ENCODE assay signal across 25 cellular contexts in the genomic region with DNA sequence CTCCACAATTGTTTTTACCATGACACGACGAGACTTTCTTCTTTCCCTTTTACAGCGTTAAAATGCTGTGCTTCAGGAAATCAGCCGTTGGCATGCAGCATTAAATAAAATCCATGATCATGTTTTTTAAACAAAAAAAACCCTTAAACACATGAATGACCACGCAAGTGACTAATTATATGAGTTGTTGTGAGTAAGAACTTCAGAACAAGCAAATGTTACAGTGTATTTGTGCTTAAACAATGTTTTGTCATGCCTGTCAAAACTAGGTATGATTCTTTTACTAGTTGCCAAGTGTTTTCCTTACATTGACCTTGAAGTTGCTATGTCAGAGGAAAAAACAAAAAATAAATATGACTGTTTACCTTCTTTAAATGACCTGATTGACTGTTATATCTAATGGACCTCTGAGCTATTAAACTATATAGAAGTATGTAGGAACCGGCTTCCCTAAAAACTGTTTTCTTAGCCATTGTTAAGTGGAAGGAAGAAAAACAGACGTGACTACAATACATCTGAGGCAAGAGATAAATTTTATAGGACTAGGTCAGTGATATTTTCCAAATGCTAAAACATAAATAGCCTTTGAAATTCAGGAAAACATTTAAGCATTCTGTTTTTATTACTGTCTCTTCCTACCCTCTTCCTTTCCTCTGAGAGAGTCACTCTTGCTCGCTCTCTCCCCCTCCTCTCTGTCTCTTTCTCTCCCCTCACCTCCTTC.
DNase-seq lines count a peak whose midpoint lies in the region; ATAC-seq, FAIRE-seq and TF ChIP-seq lines count a peak whose summit lies in the region.
"Had no signal": no experiment of that assay in that cellular context is flagged by ENCODE, and none has a peak within 500 bp of the region (broad histone marks: within the 10 kb centered on the region; RNA-seq: fewer than 3 reads in every experiment).

No MANE protein-coding gene starts in this region.

- H2AFZ ChIP-seq in fibroblast of lung (ENCODE audit: low read length): no peak overlapping the region
- no peak overlapping the region for H2AFZ ChIP-seq in trophoblast cell (ENCODE audit: insufficient read depth, low read length, poor library complexity)

- H4K8ac ChIP-seq in trophoblast cell (ENCODE audit: low read depth, low read length): no peak overlapping the region

- H3K79me2 ChIP-seq in fibroblast of lung (ENCODE audit: control insufficient read depth, insufficient read depth, low read length): no peaks in the 10 kb centered on the region
- peaks cover 4% of the 10 kb centered on the region for H3K79me2 ChIP-seq in trophoblast cell (ENCODE audit: control insufficient read depth, insufficient read depth, low read length, poor library complexity)

- TF ChIP-seq RAD21 in A549 (conservative IDR thresholded peaks at IDR 0.05 in 1 of 2, IDR thresholded peaks at IDR 0.05 in 1 of 2): no peak

- H3K4me3 ChIP-seq in A549 (no peak overlapping the region), SJSA1 (no peak overlapping the region), fibroblast of lung (replicated peaks in 1 of 4; ENCODE audit: control extremely low read depth in 1 of 4, insufficient read depth in 1 of 4, low read depth in 3 of 4, low read length in 4 of 4) (no peak overlapping the region), trophoblast cell (ENCODE audit: low read depth, low read length) (no peak overlapping the region)

- no peak overlapping the region for H2AK5ac ChIP-seq in trophoblast cell (ENCODE audit: low read length)

- no peak overlapping the region for H3K4ac ChIP-seq in trophoblast cell (ENCODE audit: low read depth, low read length)

- H3K9me3 ChIP-seq in A549: no peaks in the 10 kb centered on the region
- no peaks in the 10 kb centered on the region for H3K9me3 ChIP-seq in SJSA1 (replicated peaks)
- no peaks in the 10 kb centered on the region for H3K9me3 ChIP-seq in fibroblast of lung (ENCODE audit: control insufficient read depth, insufficient read depth, low read depth, low read length)
- H3K9me3 ChIP-seq in trophoblast cell (ENCODE audit: insufficient read depth, low read depth, low read length): no peaks in the 10 kb centered on the region
- H3K9me3 ChIP-seq: neutrophil, tibial nerve had no signal

- no peak overlapping the region for H4K12ac ChIP-seq in trophoblast cell (ENCODE audit: low read depth, low read length)

- H3K79me1 ChIP-seq in trophoblast cell (ENCODE audit: low read length): peaks cover 26% of the 10 kb centered on the region

- no peak overlapping the region for H3K14ac ChIP-seq in trophoblast cell (ENCODE audit: low read length)

- 62% methylated on average over 8 of the region's 8 CpGs for WGBS in A549 (ENCODE audit: missing lambda C conversion rate)
- WGBS in trophoblast cell (ENCODE audit: extremely low coverage, insufficient coverage, insufficient read length): no CpG with 5 or more reads among the region's 8 CpGs

- H3K27me3 ChIP-seq in SJSA1 (replicated peaks) (no peaks in the 10 kb centered on the region), fibroblast of lung (ENCODE audit: control insufficient read depth, insufficient read depth, low read length) (no peaks in the 10 kb centered on the region), trophoblast cell (ENCODE audit: insufficient read depth, low read length) (no peaks in the 10 kb centered on the region)
- H3K27me3 ChIP-seq: neutrophil, tibial nerve had no signal

- H3K4me3 Mint-ChIP-seq in CD14-positive monocyte: peak overlapping the region in 1 of 2 donors; percentile 78
- H3K4me3 Mint-ChIP-seq in activated naive CD8-positive, alpha-beta T cell treated with anti-CD3 and anti-CD28 coated beads for 36 hours: no peak overlapping the region
- H3K4me3 Mint-ChIP-seq in activated T-helper 17 cell treated with anti-CD3 and anti-CD28 coated beads, Interleukin-2, amount 50 U/mL, for 72 hours: no peak overlapping the region
- H3K4me3 Mint-ChIP-seq: activated CD8-positive, alpha-beta memory T cell treated with anti-CD3 and anti-CD28 coated beads, Interleukin-2, amount 10 ng/mL, durations not matched to agents 7 days and 5 days; IgD-negative memory B cell; stimulated activated effector memory CD8-positive, alpha-beta T cell treated with anti-CD3 and anti-CD28 coated beads, Interleukin-12 subunit alpha, Interleukin-12 subunit beta, amount 100 ng/mL, for 72 hours had no signal

- H3K4me1 ChIP-seq in A549 (peaks cover 34% of the 10 kb centered on the region), SJSA1 (replicated peaks) (peaks cover 21% of the 10 kb centered on the region), fibroblast of lung (ENCODE audit: control insufficient read depth, extremely low read depth, insufficient read depth, low read length) (no peaks in the 10 kb centered on the region), trophoblast cell (ENCODE audit: control insufficient read depth in 1 of 2, insufficient read depth in 2 of 2, low read length in 2 of 2) (peaks cover 5 to 13% of the 10 kb centered on the region in 2 experiments)

- peaks cover 2 to 6% (median 2%) of the 10 kb centered on the region in 3 donors for H3K27me3 Mint-ChIP-seq in CD14-positive monocyte (ENCODE audit: low read depth in 3 of 3)
- peaks cover 8% of the 10 kb centered on the region for H3K27me3 Mint-ChIP-seq in activated naive CD8-positive, alpha-beta T cell treated with anti-CD3 and anti-CD28 coated beads for 36 hours
- peaks cover 17% of the 10 kb centered on the region for H3K27me3 Mint-ChIP-seq in activated T-helper 17 cell treated with anti-CD3 and anti-CD28 coated beads, Interleukin-2, amount 50 U/mL, for 72 hours

- no peak overlapping the region for H3K9ac ChIP-seq in fibroblast of lung (ENCODE audit: insufficient read depth, low read length)
- no peak overlapping the region for H3K9ac ChIP-seq in trophoblast cell (ENCODE audit: low read length)

- no peak overlapping the region for H4K91ac ChIP-seq in trophoblast cell (ENCODE audit: low read depth, low read length)

- H3K36me3 ChIP-seq in SJSA1 (peaks cover 23% of the 10 kb centered on the region), fibroblast of lung (ENCODE audit: control insufficient read depth, insufficient read depth, low read length) (no peaks in the 10 kb centered on the region), trophoblast cell (ENCODE audit: control insufficient read depth in 1 of 2, insufficient read depth in 2 of 2, low read length in 2 of 2) (peaks cover 5 to 12% of the 10 kb centered on the region in 2 experiments)
- H3K36me3 ChIP-seq: neutrophil, tibial nerve had no signal

- no peak overlapping the region for H2BK12ac ChIP-seq in trophoblast cell (ENCODE audit: low read length)

- H3K27ac Mint-ChIP-seq in CD14-positive monocyte: peak overlapping the region in 1 of 7 donors; percentile 59
- H3K27ac Mint-ChIP-seq in activated naive CD8-positive, alpha-beta T cell treated with anti-CD3 and anti-CD28 coated beads for 36 hours: no peak overlapping the region
- H3K27ac Mint-ChIP-seq in activated T-helper 17 cell treated with anti-CD3 and anti-CD28 coated beads, Interleukin-2, amount 50 U/mL, for 72 hours: no peak overlapping the region
- H3K27ac Mint-ChIP-seq: activated CD8-positive, alpha-beta memory T cell treated with anti-CD3 and anti-CD28 coated beads, Interleukin-2, amount 10 ng/mL, durations not matched to agents 7 days and 5 days; CD4-positive, CD25-positive, alpha-beta regulatory T cell; stimulated activated effector memory CD8-positive, alpha-beta T cell treated with anti-CD3 and anti-CD28 coated beads, Interleukin-12 subunit alpha, Interleukin-12 subunit beta, amount 100 ng/mL, for 72 hours had no signal

- peaks cover 0 to 2% (median 0%) of the 10 kb centered on the region in 7 donors for H3K9me3 Mint-ChIP-seq in CD14-positive monocyte
- no peaks in the 10 kb centered on the region for H3K9me3 Mint-ChIP-seq in activated naive CD8-positive, alpha-beta T cell treated with anti-CD3 and anti-CD28 coated beads for 36 hours
- no peaks in the 10 kb centered on the region for H3K9me3 Mint-ChIP-seq in activated T-helper 17 cell treated with anti-CD3 and anti-CD28 coated beads, Interleukin-2, amount 50 U/mL, for 72 hours
- H3K9me3 Mint-ChIP-seq: IgD-negative memory B cell; stimulated activated effector memory CD8-positive, alpha-beta T cell treated with anti-CD3 and anti-CD28 coated beads, Interleukin-12 subunit alpha, Interleukin-12 subunit beta, amount 100 ng/mL, for 72 hours had no signal

- H2BK5ac ChIP-seq in trophoblast cell (ENCODE audit: low read depth, low read length, poor library complexity): peak overlapping the region; percentile 91

- no peaks in the 10 kb centered on the region for H3K36me3 Mint-ChIP-seq in CD14-positive monocyte
- no peaks in the 10 kb centered on the region for H3K36me3 Mint-ChIP-seq in activated naive CD8-positive, alpha-beta T cell treated with anti-CD3 and anti-CD28 coated beads for 36 hours
- no peaks in the 10 kb centered on the region for H3K36me3 Mint-ChIP-seq in activated T-helper 17 cell treated with anti-CD3 and anti-CD28 coated beads, Interleukin-2, amount 50 U/mL, for 72 hours (ENCODE audit: low read depth)
- H3K36me3 Mint-ChIP-seq: activated CD8-positive, alpha-beta memory T cell treated with anti-CD3 and anti-CD28 coated beads, Interleukin-2, amount 10 ng/mL, durations not matched to agents 7 days and 5 days; CD4-positive, CD25-positive, alpha-beta regulatory T cell; IgD-negative memory B cell; stimulated activated effector memory CD8-positive, alpha-beta T cell treated with anti-CD3 and anti-CD28 coated beads, Interleukin-12 subunit alpha, Interleukin-12 subunit beta, amount 100 ng/mL, for 72 hours had no signal

- H2BK120ac ChIP-seq in trophoblast cell (ENCODE audit: insufficient read depth, low read length, poor library complexity): peak overlapping the region; percentile 53

- TF ChIP-seq CTCF in A549 (IDR thresholded peaks at IDR 0.05) (no peak), fibroblast of lung (conservative IDR thresholded peaks at IDR 0.05 in 1 of 2, IDR thresholded peaks at IDR 0.05 in 1 of 2; ENCODE audit: low read depth in 1 of 2, low read length in 2 of 2) (no peak), CD14-positive monocyte (IDR thresholded peaks at IDR 0.05) (no peak)

- H3K4me2 ChIP-seq in A549 (peak overlapping the region; percentile 39), fibroblast of lung (ENCODE audit: extremely low read depth, insufficient read depth, low read length) (peak overlapping the region; percentile 7), trophoblast cell (ENCODE audit: low read length) (peak overlapping the region; percentile 42)

- intact Hi-C loops in CD14-positive monocyte (cut with micrococcal nuclease): no loop called here

- TF ChIP-seq POLR2A in A549 (IDR thresholded peaks at IDR 0.05; ENCODE audit: low read length): no peak

- H4K20me1 ChIP-seq in fibroblast of lung (ENCODE audit: control insufficient read depth, extremely low read depth, insufficient read depth, low read length): no peaks in the 10 kb centered on the region

- DNase-seq in A549 (ENCODE audit: low read depth in 1 of 2, low spot score in 1 of 2) (no peak), SJSA1 (ENCODE audit: low read depth in 1 of 2, low spot score in 2 of 2) (peak in 1 of 2 experiments; percentile 33), fibroblast of lung (ENCODE audit: low read depth in 2 of 2) (peak in 1 of 2 donors; percentile 46), trophoblast cell (peak in 1 of 2 donors; percentile 24), CD14-positive monocyte (ENCODE audit: low spot score) (no peak)
- no peak for DNase-seq in activated naive CD8-positive, alpha-beta T cell treated with anti-CD3 and anti-CD28 coated beads for 36 hours
- DNase-seq: ACHN; activated CD8-positive, alpha-beta memory T cell treated with anti-CD3 and anti-CD28 coated beads, Interleukin-2, amount 10 ng/mL, durations not matched to agents 7 days and 5 days; activated gamma-delta T cell treated with Interleukin-2 at 50 U/mL for 16 hours; anterior cingulate cortex; CD4-positive, CD25-positive, alpha-beta regulatory T cell; DMS79; erythroblast; midbrain; NCI-H187; NCI-H446 treated with DMSO at 0.1 percent for 48 hours; small intestine; T-helper 9 cell had no signal

- no peak overlapping the region for H3K23ac ChIP-seq in trophoblast cell (ENCODE audit: low read length)

- ATAC-seq in A549 (peak in 1 of 2 experiments; percentile 42; a peak in 3 of 6 replicates), HG02571 (IDR thresholded peaks at IDR 0.05; ENCODE audit: unreplicated experiment) (no peak)
- ATAC-seq in activated T-helper 17 cell treated with anti-CD3 and anti-CD28 coated beads, Interleukin-2, amount 50 U/mL, for 72 hours (replicated peaks): no peak
- ATAC-seq: activated CD8-positive, alpha-beta memory T cell treated with anti-CD3 and anti-CD28 coated beads, Interleukin-2, amount 10 ng/mL, durations not matched to agents 7 days and 5 days; stimulated activated effector memory CD8-positive, alpha-beta T cell treated with anti-CD3 and anti-CD28 coated beads, Interleukin-12 subunit alpha, Interleukin-12 subunit beta, amount 100 ng/mL, for 72 hours had no signal

- H3K4me1 Mint-ChIP-seq in CD14-positive monocyte: peaks cover 19% of the 10 kb centered on the region
- no peaks in the 10 kb centered on the region for H3K4me1 Mint-ChIP-seq in activated naive CD8-positive, alpha-beta T cell treated with anti-CD3 and anti-CD28 coated beads for 36 hours
- no peaks in the 10 kb centered on the region for H3K4me1 Mint-ChIP-seq in activated T-helper 17 cell treated with anti-CD3 and anti-CD28 coated beads, Interleukin-2, amount 50 U/mL, for 72 hours
- H3K4me1 Mint-ChIP-seq: activated CD8-positive, alpha-beta memory T cell treated with anti-CD3 and anti-CD28 coated beads, Interleukin-2, amount 10 ng/mL, durations not matched to agents 7 days and 5 days; CD4-positive, CD25-positive, alpha-beta regulatory T cell; IgD-negative memory B cell; stimulated activated effector memory CD8-positive, alpha-beta T cell treated with anti-CD3 and anti-CD28 coated beads, Interleukin-12 subunit alpha, Interleukin-12 subunit beta, amount 100 ng/mL, for 72 hours had no signal

- no peak overlapping the region for H3K18ac ChIP-seq in trophoblast cell (ENCODE audit: low read length)

- H3K27ac ChIP-seq in A549: peak overlapping the region; percentile 52 to 64; a peak in 5 of 6 replicates
- H3K27ac ChIP-seq in SJSA1: peak overlapping the region; percentile 18
- H3K27ac ChIP-seq in fibroblast of lung (ENCODE audit: insufficient read depth, low read length): no peak overlapping the region
- peak overlapping the region; percentile 96 for H3K27ac ChIP-seq in trophoblast cell (ENCODE audit: low read depth, low read length)
- H3K27ac ChIP-seq: neutrophil, tibial nerve had no signal

- CTCF ChIA-PET in A549 (lab: Yijun Ruan, JAX): interaction anchor here (1.3 kb wide), 1 partner anchor 109 kb away, joined by 5 read pairs; no protein-coding TSS in a partner anchor

- no peak for TF ChIP-seq EP300 in A549 (IDR thresholded peaks at IDR 0.05)

- POLR2A ChIA-PET in A549 (lab: Yijun Ruan, JAX): interaction anchor here (0.7 to 0.8 kb wide), 2 partner anchors 122 to 138 kb away, joined by 3 to 4 read pairs; no protein-coding TSS in a partner anchor

- no peak for FAIRE-seq in A549 (lab: Jason Lieb, UNC)
- FAIRE-seq: colon, small intestine had no signal
